In genomic region chr2:162974771-162975170, GRCh38 we compare ENCODE assay signal across 24 cellular contexts.
"Had no signal": no experiment of that assay in that cellular context is flagged by ENCODE, and none has a peak within 500 bp of the region (broad histone marks: within the 10 kb centered on the region; RNA-seq: fewer than 3 reads in every experiment).

No MANE protein-coding gene starts in this region.

- H3K4me1 ChIP-seq: ascending aorta, body of pancreas had no signal

- H3K36me3 ChIP-seq: ascending aorta had no signal

- DNase-seq: activated B cell treated with CpG ODN at 0.5 μM for 24 hours; activated CD4-positive, alpha-beta T cell treated with anti-CD3 and anti-CD28 coated beads for 1 hour; activated CD4-positive, alpha-beta T cell treated with anti-CD3 and anti-CD28 coated beads, Interleukin-2, amount 10 ng/mL, durations not matched to agents 24 days and 14 days; activated CD4-positive, alpha-beta T cell treated with anti-CD3 and anti-CD28 coated beads, Interleukin-2, amount 50 U/mL, for 48 hours; activated effector memory CD4-positive, alpha-beta T cell treated with anti-CD3 and anti-CD28 coated beads, Interleukin-2, amount 50 U/mL, for 16 hours; activated naive CD4-positive, alpha-beta T cell treated with Interleukin-2 at 50 U/mL for 16 hours; activated naive CD8-positive, alpha-beta T cell treated with anti-CD3 and anti-CD28 coated beads, Interleukin-2, amount 50 U/mL, for 24 hours; activated T-cell treated with anti-CD3 and anti-CD28 coated beads, Interleukin-2, amount 50 U/mL, for 4 hours; amniotic stem cell; body of pancreas; central memory CD4-positive, alpha-beta T cell; Kasumi-1; KBM-7; NCI-H1092 treated with DMSO at 0.1 percent for 48 hours; NCI-H1436 treated with DMSO at 0.1 percent for 48 hours; NCI-H1930; NCI-H524 treated with DMSO at 0.1 percent for 48 hours; NCI-H748 treated with DMSO at 0.1 percent for 48 hours; SIG-M5; T-cell; T-helper 2 cell; T1000 had no signal

- H3K9me3 Mint-ChIP-seq: activated B cell treated with CpG ODN at 0.5 μM for 24 hours; activated CD4-positive, alpha-beta T cell treated with anti-CD3 and anti-CD28 coated beads, Interleukin-2, amount 10 ng/mL, durations not matched to agents 24 days and 14 days; activated naive CD8-positive, alpha-beta T cell treated with anti-CD3 and anti-CD28 coated beads, Interleukin-2, amount 50 U/mL, for 24 hours had no signal

- H3K4me1 Mint-ChIP-seq: activated B cell treated with CpG ODN at 0.5 μM for 24 hours; activated CD4-positive, alpha-beta T cell treated with anti-CD3 and anti-CD28 coated beads, Interleukin-2, amount 10 ng/mL, durations not matched to agents 24 days and 14 days; activated naive CD8-positive, alpha-beta T cell treated with anti-CD3 and anti-CD28 coated beads, Interleukin-2, amount 50 U/mL, for 24 hours; T-cell had no signal

- H3K27ac ChIP-seq: ascending aorta, body of pancreas had no signal

- H3K27me3 Mint-ChIP-seq: activated B cell treated with CpG ODN at 0.5 μM for 24 hours; activated CD4-positive, alpha-beta T cell treated with anti-CD3 and anti-CD28 coated beads, Interleukin-2, amount 10 ng/mL, durations not matched to agents 24 days and 14 days; activated naive CD8-positive, alpha-beta T cell treated with anti-CD3 and anti-CD28 coated beads, Interleukin-2, amount 50 U/mL, for 24 hours; T-cell had no signal

- H3K9me3 ChIP-seq: ascending aorta, body of pancreas had no signal

- H3K36me3 Mint-ChIP-seq: activated naive CD4-positive, alpha-beta T cell treated with anti-CD3 and anti-CD28 coated beads, Interleukin-2, amount 50 U/mL, for 72 hours; T-cell had no signal

- H3K4me3 ChIP-seq: ascending aorta, body of pancreas had no signal

- H3K4me3 Mint-ChIP-seq: activated B cell treated with CpG ODN at 0.5 μM for 24 hours; activated CD4-positive, alpha-beta T cell treated with anti-CD3 and anti-CD28 coated beads, Interleukin-2, amount 10 ng/mL, durations not matched to agents 24 days and 14 days; activated naive CD8-positive, alpha-beta T cell treated with anti-CD3 and anti-CD28 coated beads, Interleukin-2, amount 50 U/mL, for 24 hours; activated T-cell treated with anti-CD3 and anti-CD28 coated beads, Interleukin-2, amount 50 U/mL, for 4 hours; T-cell had no signal

- H3K27ac Mint-ChIP-seq: activated B cell treated with CpG ODN at 0.5 μM for 24 hours; activated CD4-positive, alpha-beta T cell treated with anti-CD3 and anti-CD28 coated beads, Interleukin-2, amount 10 ng/mL, durations not matched to agents 24 days and 14 days; activated naive CD4-positive, alpha-beta T cell treated with anti-CD3 and anti-CD28 coated beads, Interleukin-2, amount 50 U/mL, for 72 hours; activated naive CD8-positive, alpha-beta T cell treated with anti-CD3 and anti-CD28 coated beads, Interleukin-2, amount 50 U/mL, for 24 hours; T-cell had no signal

- H3K27me3 ChIP-seq: ascending aorta, body of pancreas had no signal
